Comparison of ENCODE assay signal across 8 cellular contexts in the genomic region with DNA sequence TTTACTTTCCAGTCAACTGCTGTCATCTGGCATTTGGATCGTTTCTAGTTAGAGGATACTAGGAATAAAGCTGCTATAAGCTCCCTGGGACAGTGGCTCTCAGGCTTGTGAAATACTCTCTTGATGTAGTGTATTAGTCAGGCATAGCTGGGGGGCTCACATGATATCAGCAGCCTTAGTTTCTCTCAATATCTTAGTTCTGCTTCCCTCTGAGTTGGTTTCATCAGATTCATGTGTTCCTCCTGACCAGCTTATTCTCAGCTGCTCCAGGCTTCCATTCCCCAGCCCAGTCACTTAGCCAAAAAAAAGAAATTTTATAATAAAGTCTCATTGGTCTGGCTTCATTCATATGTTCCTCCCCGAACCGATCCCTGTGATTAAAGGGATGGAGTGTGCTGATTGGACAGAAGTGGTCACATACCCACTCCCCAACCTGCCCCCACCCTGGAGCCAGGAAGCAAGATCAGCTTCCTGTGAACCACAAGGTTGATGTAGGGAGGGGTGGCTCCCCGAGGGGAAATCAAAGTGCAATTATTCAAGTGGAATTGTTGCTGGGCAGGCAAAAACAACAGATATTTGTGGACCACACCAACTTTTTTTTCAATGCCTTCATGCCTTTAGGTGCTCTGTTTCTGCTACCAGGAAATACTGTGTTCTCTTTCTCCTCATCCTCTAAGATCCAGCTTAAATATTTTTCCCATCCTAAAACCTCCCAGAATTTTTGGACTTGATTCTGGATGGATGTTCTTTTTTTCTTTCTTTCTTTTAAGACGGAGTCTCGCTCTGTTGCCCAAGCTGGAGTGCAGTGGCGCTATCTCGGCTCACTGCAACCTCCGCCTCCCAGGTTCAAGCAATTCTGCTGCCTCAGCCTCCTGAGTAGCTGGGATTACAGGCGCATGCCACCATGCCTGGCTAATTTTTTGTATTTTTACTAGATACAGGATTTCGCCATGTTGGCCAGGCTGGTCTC. TPM values are rescaled to one million over a fixed set of nuclear protein-coding genes. Genes with fewer than 3 reads are reported as not detected.
DNase-seq lines count a peak whose midpoint lies in the region; ATAC-seq and TF ChIP-seq lines count a peak whose summit lies in the region.

No MANE protein-coding gene starts in this region.

- H3K36me3 Mint-ChIP-seq in CD14-positive monocyte, result no peaks in the 10 kb centered on the region

- DNase-seq in CD14-positive monocyte (ENCODE audit: low spot score) (peak; percentile 69), NCI-H69 (lab: John Stamatoyannopoulos, UW) (peak; percentile 52), epithelial cell of esophagus (ENCODE audit: low read depth) (peak; percentile 38), myocyte (ENCODE audit: low read depth) (peak; percentile 35), NCI-H2107 (lab: John Stamatoyannopoulos, UW) (no peak), DMS53 (lab: John Stamatoyannopoulos, UW) (no peak)

- H3K27me3 Mint-ChIP-seq in CD14-positive monocyte (ENCODE audit: low read depth in 3 of 3), result peaks cover 0 to 3% (median 0%) of the 10 kb centered on the region in 3 donors

- peak overlapping the region; percentile 47 to 55 for H3K4me3 Mint-ChIP-seq in CD14-positive monocyte

- no peak overlapping the region for H3K4me3 ChIP-seq in epithelial cell of esophagus (ENCODE audit: low read length)

- peaks cover 50% of the 10 kb centered on the region for H3K4me1 Mint-ChIP-seq in CD14-positive monocyte

- H3K9me3 Mint-ChIP-seq in CD14-positive monocyte, result peaks cover 0 to 2% (median 0%) of the 10 kb centered on the region in 7 donors

- intact Hi-C loops in CD14-positive monocyte (cut with micrococcal nuclease), result loop anchor here in 1 of 2 donors (5.0 kb wide), 1 partner anchor 52 kb away; no protein-coding TSS in a partner anchor

- TF ChIP-seq CTCF in CD14-positive monocyte (IDR thresholded peaks at IDR 0.05) (no peak), epithelial cell of esophagus (IDR thresholded peaks at IDR 0.05; ENCODE audit: insufficient read depth, low read depth, low read length, missing control alignments) (no peak)

- no peak for ATAC-seq in GM18873 (IDR thresholded peaks at IDR 0.05; ENCODE audit: low FRiP score, unreplicated experiment)
- no peak for ATAC-seq in HG03457 (IDR thresholded peaks at IDR 0.05; ENCODE audit: unreplicated experiment)

- peak overlapping the region; percentile 81 to 95 (median 90) for H3K27ac Mint-ChIP-seq in CD14-positive monocyte

RNA-seq across cellular contexts. Expression of a gene that starts 11.2 kb away (rescaled TPM):
- polyA plus RNA-seq in CD14-positive monocyte, result 1 to 10 TPM; 2.4 to 2.7 TPM
- total RNA-seq in myocyte, result 35.8 and 37.3 TPM in 2 replicates
- polyA plus RNA-seq in myocyte (2012), result 28.1 TPM

Comparison
In these comparisons a context has a peak if more than half of its experiments do, and no peak if none do; other contexts are left out.
1. DNase-seq: peak in CD14-positive monocyte (single experiment), NCI-H69 (single experiment), epithelial cell of esophagus (single experiment) and myocyte (single experiment); none in NCI-H2107 (single experiment) and DMS53 (single experiment).